1 cellular context compared by ENCODE assay signal in the genomic region with DNA sequence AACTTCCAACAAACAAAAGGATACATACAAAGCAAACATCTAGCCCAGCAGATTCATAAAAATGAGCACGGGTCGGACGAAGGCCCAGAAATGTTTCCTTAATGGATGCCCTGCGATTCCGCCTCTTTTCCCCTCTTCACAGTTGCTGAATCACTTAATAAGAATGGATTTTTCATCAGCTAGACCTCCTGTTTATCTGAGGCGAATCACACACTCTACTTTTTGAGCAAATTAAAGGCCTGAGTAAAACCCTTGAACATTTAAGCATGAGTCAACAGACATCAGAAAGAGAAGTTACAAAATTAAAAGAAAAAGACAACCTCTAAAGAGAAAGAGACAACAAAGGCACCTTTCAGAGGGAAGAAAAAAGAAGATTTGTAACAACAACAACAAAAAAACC.
TF ChIP-seq lines count a peak whose summit lies in the region.

No MANE protein-coding gene starts in this region.

TF ChIP-seq in IMR-90, 13 proteins besides CTCF, POLR2A, EP300 and RAD21:
- TF ChIP-seq SMC3 (IDR thresholded peaks at IDR 0.05; ENCODE audit: low read depth, low read length) (no peak), FOS (IDR thresholded peaks at IDR 0.05; ENCODE audit: low read depth, low read length) (peak; percentile 54), NFE2L2 (IDR thresholded peaks at IDR 0.05; ENCODE audit: low read depth, low read length) (no peak; the same call in 1 of the 2 replicates), MXI1 (IDR thresholded peaks at IDR 0.05; ENCODE audit: borderline replicate concordance, low read depth, low read length) (no peak)
